In genomic region chr10:3213758-3214545, GRCh38 we compare ENCODE assay signal across 19 cellular contexts.
"Had no signal": no experiment of that assay in that cellular context is flagged by ENCODE, and none has a peak within 500 bp of the region (broad histone marks: within the 10 kb centered on the region; RNA-seq: fewer than 3 reads in every experiment).

No MANE protein-coding gene starts in this region.

- ATAC-seq: activated CD8-positive, alpha-beta T cell treated with anti-CD3 and anti-CD28 coated beads for 36 hours; left colon; right cardiac atrium; stimulated activated memory B cell treated with anti-CD40 and anti-IgM and Interleukin-4, amounts not matched to agents 10 μg/mL and 1 μg/mL and 100 μg/mL, for 72 hours had no signal

- FAIRE-seq: astrocyte had no signal

- H3K9me3 ChIP-seq: breast epithelium, esophagus muscularis mucosa, prostate gland, thoracic aorta had no signal

- H3K27me3 ChIP-seq: breast epithelium, neural progenitor cell had no signal

- H3K9ac ChIP-seq: neural progenitor cell had no signal

- H3K4me1 ChIP-seq: breast epithelium, esophagus muscularis mucosa, neural progenitor cell, prostate gland had no signal

- H3K4me3 ChIP-seq: breast epithelium, esophagus muscularis mucosa, lung, neural progenitor cell, prostate gland, thoracic aorta had no signal

- DNase-seq: activated CD4-positive, alpha-beta T cell treated with anti-CD3 and anti-CD28 coated beads, Interleukin-2, amount 10 ng/mL, durations not matched to agents 24 days and 14 days; activated CD4-positive, CD25-positive, alpha-beta regulatory T cell; activated CD8-positive, alpha-beta T cell treated with anti-CD3 and anti-CD28 coated beads for 36 hours; activated effector memory CD4-positive, alpha-beta T cell treated with anti-CD3 and anti-CD28 coated beads, Interleukin-2, amount 50 U/mL, for 16 hours; activated T-cell treated with anti-CD3 and anti-CD28 coated beads, Interleukin-2, amount 50 U/mL, for 48 hours; cerebellar nuclear complex; cortex of kidney; left colon; stimulated activated CD4-positive, alpha-beta T cell treated with anti-CD3 and anti-CD28 coated beads, Interleukin-4, amount 100 ng/mL, for 4 hours; T1000 had no signal

- H3K36me3 ChIP-seq: breast epithelium, esophagus muscularis mucosa, neural progenitor cell, prostate gland, thoracic aorta had no signal

- H3K27ac ChIP-seq: breast epithelium, esophagus muscularis mucosa, neural progenitor cell, prostate gland, thoracic aorta had no signal
